9 cellular contexts compared by ENCODE assay signal in genomic region chr5:115962565-115963402, GRCh38. TPM values are rescaled to one million over a fixed set of nuclear protein-coding genes. Genes with fewer than 3 reads are reported as not detected.
DNase-seq lines count a peak whose midpoint lies in the region; FAIRE-seq and TF ChIP-seq lines count a peak whose summit lies in the region.
"Had no signal": no experiment of that assay in that cellular context is flagged by ENCODE, and none has a peak within 500 bp of the region (broad histone marks: within the 10 kb centered on the region; RNA-seq: fewer than 3 reads in every experiment).

No MANE protein-coding gene starts in this region.

- intact Hi-C loops in kidney (cut with DNase I), result no loop called here
- intact Hi-C loops in PC-9 (cut with micrococcal nuclease; ENCODE audit: unreplicated experiment), result no loop called here

- no TSS peak for BruUV-seq in PC-9 (replicated peaks; lab: Mats Ljungman, UMichigan)

- CTCF ChIA-PET in PC-9 (lab: Charles Lee), result no interaction called here

- no peak overlapping the region for H2AFZ ChIP-seq in PC-9

- H3K4me1 ChIP-seq in kidney (ENCODE audit: control insufficient read depth in 1 of 2, insufficient read depth in 1 of 2, low read depth in 1 of 2, low read length in 2 of 2), result peaks cover 0 to 8% of the 10 kb centered on the region in 2 donors
- H3K4me1 ChIP-seq in subcutaneous abdominal adipose tissue (ENCODE audit: control insufficient read depth in 5 of 5, insufficient read depth in 5 of 5, low read length in 5 of 5), result peaks cover 0 to 76% (median 42%) of the 10 kb centered on the region in 5 donors
- no peaks in the 10 kb centered on the region for H3K4me1 ChIP-seq in PC-9 (replicated peaks; ENCODE audit: insufficient read depth)

- H3K27ac ChIP-seq in kidney (ENCODE audit: low read depth in 2 of 2, low read length in 2 of 2), result no peak overlapping the region
- H3K27ac ChIP-seq in subcutaneous abdominal adipose tissue (ENCODE audit: low read depth, low read length), result peak overlapping the region; percentile 96
- H3K27ac ChIP-seq in PC-9, result no peak overlapping the region
- H3K27ac ChIP-seq: 22Rv1 had no signal

- H3K9me3 ChIP-seq in kidney (ENCODE audit: control insufficient read depth in 1 of 2, low read length in 2 of 2) (no peaks in the 10 kb centered on the region), subcutaneous abdominal adipose tissue (ENCODE audit: control insufficient read depth in 5 of 5, low read length in 5 of 5) (no peaks in the 10 kb centered on the region), PC-9 (ENCODE audit: insufficient read depth, low read depth) (no peaks in the 10 kb centered on the region)

- DNase-seq in DMS 273 (lab: John Stamatoyannopoulos, UW; ENCODE audit: unreplicated experiment) (peak; percentile 55), DMS 273 treated with DMSO at 0.1 percent for 48 hours (lab: John Stamatoyannopoulos, UW) (no peak), kidney (peak; percentile 73), PC-9 (no peak), SIG-M5 (lab: John Stamatoyannopoulos, UW) (no peak), NCI-H2196 (lab: John Stamatoyannopoulos, UW; ENCODE audit: unreplicated experiment) (no peak)

- no peak for FAIRE-seq in kidney (lab: Jason Lieb, UNC)

- H3K4me2 ChIP-seq in PC-9, result no peak overlapping the region

- H3K4me3 Mint-ChIP-seq in brain, result peak overlapping the region; percentile 37 to 74 (median 49)

- peaks cover 6% of the 10 kb centered on the region for H3K4me1 Mint-ChIP-seq in brain

- H3K9ac ChIP-seq in kidney (ENCODE audit: low read length in 2 of 2) (no peak overlapping the region), subcutaneous abdominal adipose tissue (ENCODE audit: low read length in 5 of 5) (peak overlapping the region in 4 of 5 donors; percentile 30 to 71 (median 58))

- TF ChIP-seq CTCF in brain (conservative IDR thresholded peaks at IDR 0.05) (no peak), kidney (IDR thresholded peaks at IDR 0.05; ENCODE audit: borderline replicate concordance, extremely low read depth, insufficient read depth) (no peak), PC-9 (conservative IDR thresholded peaks at IDR 0.05) (no peak)

- no peaks in the 10 kb centered on the region for H3K36me3 Mint-ChIP-seq in brain

- H3K36me3 ChIP-seq in kidney (ENCODE audit: control insufficient read depth in 1 of 2, insufficient read depth in 2 of 2, low read length in 2 of 2), result no peaks in the 10 kb centered on the region
- H3K36me3 ChIP-seq in subcutaneous abdominal adipose tissue (ENCODE audit: control insufficient read depth in 5 of 5, insufficient read depth in 5 of 5, low read length in 5 of 5), result no peaks in the 10 kb centered on the region
- H3K36me3 ChIP-seq in PC-9 (ENCODE audit: low read depth), result no peaks in the 10 kb centered on the region

- H3K9me3 Mint-ChIP-seq in brain, result peaks cover 0 to 10% (median 0%) of the 10 kb centered on the region in 5 experiments

- H3F3A ChIP-seq in PC-9 (ENCODE audit: insufficient read depth, low read depth), result no peaks in the 10 kb centered on the region

- H3K27me3 ChIP-seq in subcutaneous abdominal adipose tissue (ENCODE audit: control insufficient read depth in 5 of 5, insufficient read depth in 4 of 5, low read length in 5 of 5) (peaks cover 0 to 19% (median 12%) of the 10 kb centered on the region in 5 donors), PC-9 (ENCODE audit: insufficient read depth, low read depth) (no peaks in the 10 kb centered on the region)

- peak overlapping the region in 1 of 2 donors; percentile 54 for H3K4me3 ChIP-seq in kidney (ENCODE audit: low read length in 2 of 2)
- peak overlapping the region; percentile 19 to 78 (median 63) for H3K4me3 ChIP-seq in subcutaneous abdominal adipose tissue (ENCODE audit: low read depth in 1 of 5, low read length in 5 of 5)
- no peak overlapping the region for H3K4me3 ChIP-seq in PC-9

- H4K20me1 ChIP-seq in PC-9 (ENCODE audit: insufficient read depth), result no peaks in the 10 kb centered on the region

- POLR2A ChIA-PET in PC-9 (lab: Charles Lee; ENCODE audit: unreplicated experiment), result no interaction called here

- H3K27ac Mint-ChIP-seq in brain, result no peak overlapping the region

- no peaks in the 10 kb centered on the region; the same call in 1 of the 2 replicates for H3K9me2 ChIP-seq in PC-9 (ENCODE audit: insufficient read depth)

- H3K27me3 Mint-ChIP-seq in brain, result peaks cover 86% of the 10 kb centered on the region

- H3K79me2 ChIP-seq in PC-9 (ENCODE audit: low read depth), result no peaks in the 10 kb centered on the region

RNA-seq across cellular contexts. Expression of gene LVRN, which starts 0.5 kb away (rescaled TPM):
- polyA plus RNA-seq in brain (ENCODE audit: insufficient read depth, low read depth, low replicate concordance) (not detected), kidney (ENCODE audit: insufficient read depth, low read depth, low replicate concordance) (not detected)
- total RNA-seq in kidney (not detected), PC-9 (2021) (0.40 and 0.79 TPM in 2 replicates)

Comparison
In these comparisons a context has a peak if more than half of its experiments do, and no peak if none do; other contexts are left out.
1. DNase-seq: peak in DMS 273 (single experiment) and kidney (single experiment); none in DMS 273 treated with DMSO at 0.1 percent for 48 hours (single experiment), PC-9 (0 of 2), SIG-M5 (single experiment) and NCI-H2196 (single experiment).
2. H3K9ac ChIP-seq: peak in subcutaneous abdominal adipose tissue (4 of 5); none in kidney (0 of 2).